ENCODE assay signal across 27 cellular contexts in genomic region chr17:60047046-60047445, GRCh38.
"Had no signal": no experiment of that assay in that cellular context is flagged by ENCODE, and none has a peak within 500 bp of the region (broad histone marks: within the 10 kb centered on the region; RNA-seq: fewer than 3 reads in every experiment).

No MANE protein-coding gene starts in this region.

- ATAC-seq: stimulated activated effector memory CD8-positive, alpha-beta T cell treated with anti-CD3 and anti-CD28 coated beads, Interleukin-12 subunit alpha, Interleukin-12 subunit beta, amount 100 ng/mL, for 72 hours; stimulated activated memory B cell treated with anti-CD40 and anti-IgM and Interleukin-4, amounts not matched to agents 10 μg/mL and 1 μg/mL and 100 μg/mL, for 72 hours; stimulated activated naive B cell treated with anti-CD40 and anti-IgM and Interleukin-4, amounts not matched to agents 10 μg/mL and 1 μg/mL and 100 μg/mL, for 72 hours; stimulated activated naive CD8-positive, alpha-beta T cell treated with anti-CD3 and anti-CD28 coated beads, Interleukin-15, amount 100 ng/mL, for 72 hours; stimulated activated naive CD8-positive, alpha-beta T cell treated with anti-CD3 and anti-CD28 coated beads, Interleukin-15, Interleukin-2, amounts not matched to agents 100 U/mL and 50 U/mL, for 24 hours; upper lobe of right lung had no signal

- H3K4me3 ChIP-seq: stomach, suprapubic skin, testis, thoracic aorta, thyroid gland, tibial artery, tibial nerve, transverse colon, upper lobe of left lung, upper lobe of right lung, uterus, vagina had no signal

- FAIRE-seq: urothelium cell line had no signal

- DNase-seq: stimulated activated CD4-positive, alpha-beta T cell treated with anti-CD3 and anti-CD28 coated beads, Interleukin-2, amount 100 ng/mL, for 48 hours; stimulated activated CD4-positive, alpha-beta T cell treated with anti-CD3 and anti-CD28 coated beads, Interleukin-4, amount 100 ng/mL, for 1 hour; stimulated activated CD4-positive, alpha-beta T cell treated with anti-CD3 and anti-CD28 coated beads, Interleukin-4, amount 100 ng/mL, for 24 hours; stimulated activated CD4-positive, alpha-beta T cell treated with anti-CD3 and anti-CD28 coated beads, Interleukin-4, amount 100 ng/mL, for 4 hours; stimulated activated CD8-positive, alpha-beta memory T cell treated with anti-CD3 and anti-CD28 coated beads, Interleukin-4, amount 100 ng/mL, for 48 hours; stimulated activated naive B cell treated with anti-CD40 and anti-IgM and Interleukin-4, amounts not matched to agents 10 μg/mL and 1 μg/mL and 100 μg/mL, for 72 hours; stimulated activated naive CD4-positive, alpha-beta T cell; stimulated activated naive CD4-positive, alpha-beta T cell treated with Interleukin-2 at 50 U/mL for 16 hours; stimulated activated naive CD8-positive, alpha-beta T cell treated with anti-CD3 and anti-CD28 coated beads, Interleukin-15, amount 100 ng/mL, for 72 hours; stimulated activated naive CD8-positive, alpha-beta T cell treated with anti-CD3 and anti-CD28 coated beads, Interleukin-15, Interleukin-2, amounts not matched to agents 100 U/mL and 50 U/mL, for 24 hours; stomach; substantia nigra; testis; thyroid gland; tibial artery; transverse colon; trophoblast cell; upper lobe of left lung; upper lobe of right lung; uterus had no signal

- H3K27ac ChIP-seq: stomach, suprapubic skin, testis, thoracic aorta, thyroid gland, tibial artery, tibial nerve, transverse colon, upper lobe of left lung, upper lobe of right lung, uterus, vagina had no signal

- H3K9me3 ChIP-seq: stomach, suprapubic skin, testis, thoracic aorta, thyroid gland, tibial artery, tibial nerve, transverse colon, upper lobe of left lung, upper lobe of right lung, uterus, vagina had no signal

- H3K27me3 ChIP-seq: stomach, suprapubic skin, testis, thyroid gland, tibial artery, tibial nerve, transverse colon, upper lobe of left lung, upper lobe of right lung, uterus, vagina had no signal

- H3K4me1 ChIP-seq: stomach, suprapubic skin, testis, thyroid gland, tibial artery, tibial nerve, transverse colon, upper lobe of left lung, upper lobe of right lung, uterus, vagina had no signal
